In genomic region chr17:78337244-78338109, GRCh38 we compare ENCODE assay signal across 9 cellular contexts. TPM values are rescaled to one million over a fixed set of nuclear protein-coding genes. Genes with fewer than 3 reads are reported as not detected.
DNase-seq lines count a peak whose midpoint lies in the region; ATAC-seq and TF ChIP-seq lines count a peak whose summit lies in the region.
"Had no signal": no experiment of that assay in that cellular context is flagged by ENCODE, and none has a peak within 500 bp of the region (broad histone marks: within the 10 kb centered on the region; RNA-seq: fewer than 3 reads in every experiment).

No MANE protein-coding gene starts in this region.

- TF ChIP-seq EP300 in SK-N-SH (IDR thresholded peaks at IDR 0.05; ENCODE audit: borderline replicate concordance in 1 of 2, low read depth in 1 of 2, low read length in 1 of 2) = no peak

- no TSS peak for BruUV-seq in A673 (replicated peaks; lab: Mats Ljungman, UMichigan)

- DNase-seq in SK-N-SH (no peak), HK-2 (ENCODE audit: unreplicated experiment) (peak; percentile 43), stromal cell of bone marrow (ENCODE audit: low read depth) (peak; percentile 97), A673 (ENCODE audit: low spot score) (no peak), gastrocnemius medialis (no peak)
- no peak for DNase-seq in central memory CD8-positive, alpha-beta T cell (ENCODE audit: low spot score in 2 of 2)
- DNase-seq: NCI-H1694 had no signal

- H3K27me3 ChIP-seq in SK-N-SH (ENCODE audit: insufficient read depth) (no peaks in the 10 kb centered on the region), A673 (replicated peaks; ENCODE audit: insufficient read depth, low read depth, low read length, poor library complexity) (no peaks in the 10 kb centered on the region), gastrocnemius medialis (no peaks in the 10 kb centered on the region)

- no peak overlapping the region for H3K4me3 ChIP-seq in SK-N-SH (ENCODE audit: low read depth in 2 of 2, low read length in 1 of 2)
- no peak overlapping the region for H3K4me3 ChIP-seq in A673 (ENCODE audit: low read depth, low read length, poor library complexity, severe bottlenecking)
- H3K4me3 ChIP-seq in gastrocnemius medialis = no peak overlapping the region

- POLR2A ChIA-PET in SK-N-SH (lab: Yijun Ruan, JAX) (no interaction called here), A673 (lab: Charles Lee; ENCODE audit: low non-redundant PET) (no interaction called here)

- peak overlapping the region; percentile 27; the same call in 1 of the 2 replicates for H3K9ac ChIP-seq in SK-N-SH

- ATAC-seq in SK-N-SH treated with all-trans-retinoic acid at 6 μM for 48 hours = no peak
- ATAC-seq in central memory CD8-positive, alpha-beta T cell (replicated peaks; ENCODE audit: extremely low read depth, poor library complexity, severe bottlenecking) = no peak
- no peak for ATAC-seq in gastrocnemius medialis
- ATAC-seq in GM19397 (IDR thresholded peaks at IDR 0.05; ENCODE audit: unreplicated experiment) = no peak

- no peak overlapping the region for H3K4me3 Mint-ChIP-seq in central memory CD8-positive, alpha-beta T cell

- peaks cover 30% of the 10 kb centered on the region for H3K4me1 Mint-ChIP-seq in central memory CD8-positive, alpha-beta T cell

- peaks cover 50% of the 10 kb centered on the region for H3F3A ChIP-seq in SK-N-SH (replicated peaks; ENCODE audit: insufficient read depth)

- TF ChIP-seq CTCF in SK-N-SH (IDR thresholded peaks at IDR 0.05) (no peak), A673 (conservative IDR thresholded peaks at IDR 0.05; ENCODE audit: low read depth, low read length) (no peak), gastrocnemius medialis (IDR thresholded peaks at IDR 0.05 in 4 of 5, conservative IDR thresholded peaks at IDR 0.05 in 1 of 5) (no peak)

- H3K9me3 ChIP-seq in SK-N-SH = no peaks in the 10 kb centered on the region
- no peaks in the 10 kb centered on the region for H3K9me3 ChIP-seq in A673 (ENCODE audit: low read depth, low read length, poor library complexity, severe bottlenecking)
- H3K9me3 ChIP-seq in gastrocnemius medialis = no peaks in the 10 kb centered on the region

- H3K4me1 ChIP-seq in SK-N-SH (ENCODE audit: control insufficient read depth in 1 of 2, insufficient read depth in 2 of 2, low read depth in 1 of 2, low read length in 1 of 2) (peaks cover 15 to 21% of the 10 kb centered on the region in 2 experiments; a peak in 3 of 4 replicates), A673 (ENCODE audit: insufficient read depth, low read length, poor library complexity, severe bottlenecking) (peaks cover 6% of the 10 kb centered on the region), gastrocnemius medialis (peaks cover 8 to 10% of the 10 kb centered on the region in 2 donors)

- no peak overlapping the region for H2AFZ ChIP-seq in SK-N-SH (ENCODE audit: low read depth)

- H3K9me3 Mint-ChIP-seq in central memory CD8-positive, alpha-beta T cell = no peaks in the 10 kb centered on the region

- 71% methylated on average over 19 of the region's 19 CpGs for WGBS in SK-N-SH (ENCODE audit: low lambda C conversion rate)

- TF ChIP-seq POLR2A in gastrocnemius medialis (IDR thresholded peaks at IDR 0.05) = no peak

- CTCF ChIA-PET in SK-N-SH (lab: Yijun Ruan, JAX) (interaction anchor here (0.7 to 4.0 kb wide), 5 partner anchors 8 to 56 kb away, joined by 3 to 22 read pairs (median 8); no protein-coding TSS in a partner anchor), A673 (lab: Charles Lee) (no interaction called here)

- H3K36me3 ChIP-seq in SK-N-SH (replicated peaks in 1 of 2; ENCODE audit: control insufficient read depth in 1 of 2, insufficient read depth in 2 of 2, low read length in 1 of 2) (no peaks in the 10 kb centered on the region), A673 (ENCODE audit: insufficient read depth, low read length, poor library complexity, severe bottlenecking) (no peaks in the 10 kb centered on the region), gastrocnemius medialis (no peaks in the 10 kb centered on the region)

- H3K9me2 ChIP-seq in SK-N-SH = no peaks in the 10 kb centered on the region

- H3K36me3 Mint-ChIP-seq in central memory CD8-positive, alpha-beta T cell (ENCODE audit: insufficient read depth) = peaks cover 1% of the 10 kb centered on the region

- H3K4me2 ChIP-seq in SK-N-SH = no peak overlapping the region

- no peaks in the 10 kb centered on the region for H3K27me3 Mint-ChIP-seq in central memory CD8-positive, alpha-beta T cell

- H3K27ac Mint-ChIP-seq in central memory CD8-positive, alpha-beta T cell (ENCODE audit: low read depth) = peak overlapping the region; percentile 38

- TF ChIP-seq RAD21 in SK-N-SH (IDR thresholded peaks at IDR 0.05; ENCODE audit: low read length) = no peak

- intact Hi-C loops in A673 (cut with micrococcal nuclease; ENCODE audit: unreplicated experiment) = no loop called here
- intact Hi-C loops in gastrocnemius medialis (cut with DNase I; ENCODE audit: low total_unique reads) = no loop called here

- H3K27ac ChIP-seq in SK-N-SH (ENCODE audit: low read depth in 2 of 2, low read length in 1 of 2) (peak overlapping the region in 1 of 2 experiments; percentile 65; a peak in 2 of 4 replicates), A673 (ENCODE audit: low read depth, low read length, poor library complexity, severe bottlenecking) (no peak overlapping the region), gastrocnemius medialis (no peak overlapping the region)

- in situ Hi-C loops in gastrocnemius medialis (cut with MboI; ENCODE audit: low sequenced_read_pairs in 4 of 4) = no loop called here

- no peaks in the 10 kb centered on the region for H3K79me2 ChIP-seq in SK-N-SH (ENCODE audit: insufficient read depth)

- H4K20me1 ChIP-seq in SK-N-SH (ENCODE audit: insufficient read depth) = no peaks in the 10 kb centered on the region

TF ChIP-seq in SK-N-SH, 30 proteins besides CTCF, POLR2A, EP300 and RAD21:
- no peak for TF ChIP-seq USF2 (IDR thresholded peaks at IDR 0.05; ENCODE audit: borderline replicate concordance, low read depth, low read length)
- no peak for TF ChIP-seq RXRA (IDR thresholded peaks at IDR 0.05; ENCODE audit: borderline replicate concordance, low read depth)
- peak; percentile 43; the same call in 1 of the 2 replicates for TF ChIP-seq FOSL2 (IDR thresholded peaks at IDR 0.05; ENCODE audit: borderline replicate concordance, low read depth)

TF ChIP-seq in SK-N-SH treated with all-trans-retinoic acid at 6 μM for 48 hours, 23 proteins besides CTCF, POLR2A, EP300 and RAD21 (continues in another document):
- TF ChIP-seq ZNF8 (CRISPR knock-in tag; IDR thresholded peaks at IDR 0.05) = no peak
- TF ChIP-seq SNAI2 (CRISPR knock-in tag; IDR thresholded peaks at IDR 0.05) = no peak
- no peak for TF ChIP-seq PATZ1 (CRISPR knock-in tag; IDR thresholded peaks at IDR 0.05; ENCODE audit: borderline replicate concordance)
- TF ChIP-seq ARNTL (CRISPR knock-in tag; IDR thresholded peaks at IDR 0.05; ENCODE audit: borderline replicate concordance, low read depth) = no peak
- TF ChIP-seq CSRNP3 (CRISPR knock-in tag; IDR thresholded peaks at IDR 0.05) = no peak

RNA-seq across cellular contexts. Expression of gene SOCS3, which starts 22.4 kb away (rescaled TPM):
- 24.9 and 26.1 TPM in 2 replicates for polyA plus RNA-seq in SK-N-SH (2012; rRNA removed)
- polyA plus RNA-seq in SK-N-SH (2012; cell fraction: cytosol; rRNA removed) = 16.5 and 23.9 TPM in 2 replicates
- polyA plus RNA-seq in SK-N-SH (2012; cell fraction: nucleus; rRNA removed) = 51.0 and 55.2 TPM in 2 replicates
- 7.2 and 9.5 TPM in 2 replicates for total RNA-seq in A673 (2021)
- total RNA-seq in gastrocnemius medialis = 10 to 100 TPM in 3 of 4 donors, 1 to 10 TPM in 1; 4.5 to 44.2 (median 16.4) TPM

RNA-seq across cellular contexts. Expression of gene PGS1, which starts 41.0 kb away (rescaled TPM):
- polyA plus RNA-seq in SK-N-SH (2012; rRNA removed) = 88.4 and 106 TPM in 2 replicates
- polyA plus RNA-seq in SK-N-SH (2012; cell fraction: cytosol; rRNA removed) = 35.9 and 56.9 TPM in 2 replicates
- 264 and 311 TPM in 2 replicates for polyA plus RNA-seq in SK-N-SH (2012; cell fraction: nucleus; rRNA removed)
- total RNA-seq in A673 (2021) (42.5 and 44.2 TPM in 2 replicates), gastrocnemius medialis (10 to 100 TPM; 16.6 to 30.0 (median 21.8) TPM)

Comparison
In these comparisons a context has a peak if more than half of its experiments do, and no peak if none do; other contexts are left out.
1. DNase-seq: peak in HK-2 (single experiment) and stromal cell of bone marrow (single experiment); none in SK-N-SH (single experiment), central memory CD8-positive, alpha-beta T cell (0 of 2), A673 (single experiment) and gastrocnemius medialis (0 of 2).